Comparison of ENCODE assay signal across 1 cellular context in genomic region chr4:88765729-88766128, GRCh38.
TF ChIP-seq lines count a peak whose summit lies in the region.

No MANE protein-coding gene starts in this region.

TF ChIP-seq in HepG2, 621 proteins besides CTCF, POLR2A, EP300 and RAD21 (continued from another document):
- TF ChIP-seq AHDC1 (CRISPR knock-in tag; IDR thresholded peaks at IDR 0.05; ENCODE audit: borderline replicate concordance) (no peak), MIXL1 (CRISPR knock-in tag; IDR thresholded peaks at IDR 0.05) (no peak), NR2C2 (CRISPR knock-in tag; IDR thresholded peaks at IDR 0.05; ENCODE audit: borderline replicate concordance) (no peak)
TF ChIP-seq in HepG2: peak in this region for 2.
